20 cellular contexts compared by ENCODE assay signal in the genomic region with DNA sequence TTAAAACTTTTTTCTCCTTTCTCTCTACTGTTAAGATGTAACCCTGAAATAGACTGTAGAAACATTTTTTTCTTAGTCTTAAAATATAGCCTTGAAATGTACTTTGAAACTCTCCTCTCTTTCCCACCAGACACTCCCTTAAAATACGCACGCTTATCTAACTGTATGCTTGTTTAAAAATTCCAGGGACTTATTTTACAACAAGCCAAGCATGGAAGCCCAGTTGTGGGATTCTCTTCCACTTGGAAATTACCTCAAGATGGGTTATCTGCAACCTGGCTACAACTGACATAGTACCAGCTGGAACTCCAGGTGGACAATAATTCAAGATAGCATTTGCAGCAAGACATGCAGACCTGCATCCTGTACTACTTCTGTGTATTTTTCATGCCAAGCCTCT. TPM values are rescaled to one million over a fixed set of nuclear protein-coding genes. Genes with fewer than 3 reads are reported as not detected.
DNase-seq lines count a peak whose midpoint lies in the region; ATAC-seq, FAIRE-seq and TF ChIP-seq lines count a peak whose summit lies in the region.
"Had no signal": no experiment of that assay in that cellular context is flagged by ENCODE, and none has a peak within 500 bp of the region (broad histone marks: within the 10 kb centered on the region; RNA-seq: fewer than 3 reads in every experiment).

No MANE protein-coding gene starts in this region.

- POLR2A ChIA-PET in Caco-2 (lab: Charles Lee) (interaction anchor here (0.7 kb wide), 1 partner anchor 12 kb away, joined by 3 read pairs; no protein-coding TSS in a partner anchor), K562 (lab: Yijun Ruan, JAX) (no interaction called here)

- H3K4me1 ChIP-seq in Caco-2 (peaks cover 43% of the 10 kb centered on the region), K562 (replicated peaks in 1 of 2; ENCODE audit: control insufficient read depth in 2 of 2, insufficient read depth in 2 of 2, low read length in 2 of 2) (peaks cover 4 to 10% of the 10 kb centered on the region in 2 experiments; a peak in 3 of 5 replicates), hepatocyte (ENCODE audit: insufficient read depth) (peaks cover 7% of the 10 kb centered on the region), small intestine (ENCODE audit: control insufficient read depth in 2 of 2, insufficient read depth in 1 of 2, low read depth in 1 of 2, low read length in 1 of 2) (peaks cover 0 to 6% of the 10 kb centered on the region in 2 donors), right cardiac atrium (ENCODE audit: control insufficient read depth, insufficient read depth, low read length) (no peaks in the 10 kb centered on the region)
- H3K4me1 ChIP-seq: A549 had no signal

- BruUV-seq in Caco-2 (replicated peaks; lab: Mats Ljungman, UMichigan) (no TSS peak), K562 (replicated peaks; lab: Mats Ljungman, UMichigan) (no TSS peak)

- H3K36me3 ChIP-seq in Caco-2 (ENCODE audit: control insufficient read depth, insufficient read depth, low read length) (no peaks in the 10 kb centered on the region; the same call in 1 of the 2 replicates), K562 (ENCODE audit: control insufficient read depth, insufficient read depth, low read length) (no peaks in the 10 kb centered on the region), hepatocyte (replicated peaks; ENCODE audit: insufficient read depth, low read depth) (no peaks in the 10 kb centered on the region), small intestine (ENCODE audit: control insufficient read depth in 2 of 2, insufficient read depth in 2 of 2, low read length in 2 of 2) (no peaks in the 10 kb centered on the region)

- ATAC-seq in K562 (peak; percentile 45), right cardiac atrium (no peak), HG03139 (IDR thresholded peaks at IDR 0.05; ENCODE audit: unreplicated experiment) (no peak)
- ATAC-seq: A549, GM23338, HCT116 had no signal

- H3K4me2 ChIP-seq in K562 (ENCODE audit: insufficient read depth, low read length), result no peak overlapping the region
- peak overlapping the region; percentile 60 for H3K4me2 ChIP-seq in hepatocyte
- H3K4me2 ChIP-seq: A549, GM23338 had no signal

- H3K4me3 Mint-ChIP-seq in Caco-2 (ENCODE audit: unreplicated experiment), result peak overlapping the region; percentile 47
- H3K4me3 Mint-ChIP-seq: CD4-positive, alpha-beta T cell; GM23338; HFFc6 had no signal

- peak overlapping the region; percentile 83 for H3K27ac Mint-ChIP-seq in Caco-2 (ENCODE audit: unreplicated experiment)
- H3K27ac Mint-ChIP-seq: CD4-positive, alpha-beta T cell; GM23338; HFFc6 had no signal

- no peaks in the 10 kb centered on the region for H3K27me3 Mint-ChIP-seq in Caco-2 (ENCODE audit: insufficient read depth, unreplicated experiment)
- H3K27me3 Mint-ChIP-seq: CD4-positive, alpha-beta T cell had no signal

- H3K4me1 Mint-ChIP-seq in Caco-2 (ENCODE audit: low read depth, unreplicated experiment), result peaks cover 45% of the 10 kb centered on the region

- TF ChIP-seq POLR2A in K562 (conservative IDR thresholded peaks at IDR 0.05), result no peak

- no peak for TF ChIP-seq CTCF in Caco-2 (IDR thresholded peaks at IDR 0.05; ENCODE audit: insufficient read depth in 1 of 2, low read depth in 1 of 2, low read length in 1 of 2, severe bottlenecking in 1 of 2, unreplicated experiment in 1 of 2)
- no peak for TF ChIP-seq CTCF in K562 (IDR thresholded peaks at IDR 0.05 in 2 of 3, conservative IDR thresholded peaks at IDR 0.05 in 1 of 3; ENCODE audit: insufficient read depth in 2 of 3, low read depth in 1 of 3, low read length in 3 of 3)
- no peak for TF ChIP-seq CTCF in hepatocyte (IDR thresholded peaks at IDR 0.05; ENCODE audit: poor library complexity)

- no peaks in the 10 kb centered on the region for H3K9me1 ChIP-seq in K562 (ENCODE audit: control insufficient read depth, insufficient read depth, low read length)

- in situ Hi-C loops in K562 (cut with MboI), result no loop called here

- no peak overlapping the region for H3K9ac ChIP-seq in K562 (ENCODE audit: insufficient read depth in 1 of 2, low read depth in 2 of 2, low read length in 2 of 2)

- TF ChIP-seq EP300 in K562 (IDR thresholded peaks at IDR 0.05; ENCODE audit: low read length), result no peak

- H3K36me3 Mint-ChIP-seq in Caco-2 (ENCODE audit: insufficient read depth, unreplicated experiment), result peaks cover 6% of the 10 kb centered on the region

- no peaks in the 10 kb centered on the region for H3K27me3 ChIP-seq in Caco-2 (replicated peaks; ENCODE audit: control insufficient read depth, insufficient read depth, low read length)
- H3K27me3 ChIP-seq in K562 (ENCODE audit: control insufficient read depth in 2 of 2, insufficient read depth in 2 of 2, low read length in 2 of 2), result no peaks in the 10 kb centered on the region
- no peaks in the 10 kb centered on the region for H3K27me3 ChIP-seq in hepatocyte
- peaks cover 0 to 2% of the 10 kb centered on the region in 2 donors for H3K27me3 ChIP-seq in small intestine (ENCODE audit: control insufficient read depth in 2 of 2, insufficient read depth in 2 of 2, low read length in 2 of 2)
- H3K27me3 ChIP-seq in right cardiac atrium (ENCODE audit: control insufficient read depth, insufficient read depth), result no peaks in the 10 kb centered on the region

- no peak for TF ChIP-seq RAD21 in K562 (CRISPR knock-in tag; conservative IDR thresholded peaks at IDR 0.05 in 1 of 2, IDR thresholded peaks at IDR 0.05 in 1 of 2)

- no peak for FAIRE-seq in K562 (lab: Jason Lieb, UNC)
- FAIRE-seq in small intestine (lab: Jason Lieb, UNC), result no peak
- FAIRE-seq: A549 had no signal

- peaks cover 25% of the 10 kb centered on the region for H3K9me3 Mint-ChIP-seq in Caco-2 (ENCODE audit: unreplicated experiment)
- H3K9me3 Mint-ChIP-seq: CD4-positive, alpha-beta T cell; HFFc6 had no signal

- no peaks in the 10 kb centered on the region for H3K9me2 ChIP-seq in hepatocyte (replicated peaks; ENCODE audit: insufficient read depth)

- H3K27ac ChIP-seq in K562 (ENCODE audit: extremely low read depth, low read depth, low read length) (no peak overlapping the region), hepatocyte (peak overlapping the region; percentile 80), small intestine (ENCODE audit: low read depth in 1 of 2, low read length in 1 of 2) (no peak overlapping the region), right cardiac atrium (ENCODE audit: low read length) (no peak overlapping the region)
- H3K27ac ChIP-seq: 22Rv1, A549, C4-2B had no signal

- CTCF ChIA-PET in Caco-2 (lab: Charles Lee) (no interaction called here), K562 (lab: Yijun Ruan, JAX; ENCODE audit: low intra/inter-chr PET ratio) (no interaction called here)

- DNase-seq in Caco-2 (peak; percentile 24 to 59), K562 (ENCODE audit: extremely low read depth in 1 of 4, low spot score in 3 of 4) (no peak), hepatocyte (ENCODE audit: low spot score) (peak; percentile 33), small intestine (peak; percentile 24), right cardiac atrium (no peak), HuH-7.5 (ENCODE audit: low spot score) (no peak), GOT3 (lab: John Stamatoyannopoulos, UW) (no peak)
- DNase-seq: AML-193; Calu3; CD4-positive, alpha-beta T cell; DMS79 treated with DMSO at 0.1 percent for 48 hours; GF-D8; H7; HFFc6 had no signal

- H3K9me3 ChIP-seq in Caco-2 (peaks cover 4% of the 10 kb centered on the region), K562 (replicated peaks; ENCODE audit: control insufficient read depth, insufficient read depth, low read depth, low read length) (no peaks in the 10 kb centered on the region), hepatocyte (ENCODE audit: low read depth) (no peaks in the 10 kb centered on the region), small intestine (ENCODE audit: control insufficient read depth, low read depth) (no peaks in the 10 kb centered on the region), right cardiac atrium (ENCODE audit: control insufficient read depth, low read length) (no peaks in the 10 kb centered on the region)
- H3K9me3 ChIP-seq: A549 had no signal

- intact Hi-C loops in Caco-2 (cut with micrococcal nuclease; ENCODE audit: unreplicated experiment) (loop anchor here (1.0 kb wide), 1 partner anchor 12 kb away; a partner anchor contains a TSS), K562 (cut with micrococcal nuclease) (no loop called here), right cardiac atrium (cut with DNase I) (no loop called here)

- H2AFZ ChIP-seq in K562 (ENCODE audit: low read depth, low read length), result peak overlapping the region; percentile 37
- peak overlapping the region; percentile 2 for H2AFZ ChIP-seq in hepatocyte
- H2AFZ ChIP-seq: GM23338 had no signal

- H3K79me2 ChIP-seq in K562 (ENCODE audit: control insufficient read depth, insufficient read depth, low read length), result no peaks in the 10 kb centered on the region
- no peaks in the 10 kb centered on the region for H3K79me2 ChIP-seq in hepatocyte

- H4K20me1 ChIP-seq in K562 (replicated peaks; ENCODE audit: control insufficient read depth, insufficient read depth, low read length) (no peaks in the 10 kb centered on the region), hepatocyte (ENCODE audit: insufficient read depth, poor library complexity, severe bottlenecking) (no peaks in the 10 kb centered on the region)

- no peak overlapping the region for H3K4me3 ChIP-seq in Caco-2 (ENCODE audit: low read depth, low read length)
- no peak overlapping the region for H3K4me3 ChIP-seq in K562
- no peak overlapping the region for H3K4me3 ChIP-seq in hepatocyte
- no peak overlapping the region for H3K4me3 ChIP-seq in small intestine (ENCODE audit: low read depth in 1 of 2, low read length in 2 of 2)
- H3K4me3 ChIP-seq in right cardiac atrium (ENCODE audit: low read length), result no peak overlapping the region
- H3K4me3 ChIP-seq: A549, GM23338 had no signal

- WGBS in K562 (ENCODE audit: insufficient coverage, low coverage, missing lambda C conversion rate), result 39% methylated on average over 2 of the region's 2 CpGs
- 47% methylated on average over 2 of the region's 2 CpGs for WGBS in hepatocyte (ENCODE audit: low lambda C conversion rate, missing lambda C conversion rate)
- WGBS in small intestine, 3 donors, result 24 to 58% (median 55%) methylated on average over 2 of the region's 2 CpGs
- 68% methylated on average over 2 of the region's 2 CpGs for WGBS in right cardiac atrium

RNA-seq across cellular contexts. Expression of a gene that starts 12.1 kb away (rescaled TPM):
- total RNA-seq in Caco-2 (2022) (194 and 227 TPM in 2 replicates), K562 (2014; rRNA removed) (73.9 and 74.3 TPM in 2 replicates), K562 (2014; rRNA removed; fragmentation: Illumina TruSeq; extraction: Trizol) (112 and 130 TPM in 2 replicates), K562 (2015; rRNA removed; fragmentation: Illumina TruSeq; extraction: Trizol) (128 and 140 TPM in 2 replicates), K562 (2021) (88.9 and 103 TPM in 2 replicates), hepatocyte (46.6 and 57.0 TPM in 2 replicates), right cardiac atrium (10 to 100 TPM; 30.6 to 49.9 (median 43.4) TPM)
- total RNA-seq in K562 (2011; cell fraction: chromatin; rRNA removed; ENCODE audit: low replicate concordance), result 41.8 and 98.6 TPM in 2 replicates
- total RNA-seq in K562 (2011; cell fraction: nucleolus; rRNA removed), result 39.0 and 41.5 TPM in 2 replicates
- total RNA-seq in K562 (2011; cell fraction: nucleoplasm; rRNA removed), result 57.0 and 107 TPM in 2 replicates
- polyA plus RNA-seq in K562 (2011; rRNA removed) (46.3 and 72.2 TPM in 2 replicates), K562 (2014; fragmentation: Illumina TruSeq; extraction: Trizol) (98.9 and 130 TPM in 2 replicates), K562 (2014; fragmentation: Nextera tagmentation; extraction: Ambion mirVana) (100 to 1,000 TPM; 112 to 148 TPM), K562 (2014; rRNA removed) (68.7 and 79.0 TPM in 2 replicates), hepatocyte (30.6 and 35.9 TPM in 2 replicates), small intestine (10 to 100 TPM; 10.5 to 15.4 (median 11.9) TPM), right cardiac atrium (30.9 TPM)
- 23.7 and 43.6 TPM in 2 replicates for polyA plus RNA-seq in K562 (2011; cell fraction: cytosol; rRNA removed)
- 38.6 and 47.6 TPM in 2 replicates for polyA plus RNA-seq in K562 (2011; cell fraction: nucleus; rRNA removed)
- polyA plus RNA-seq in K562 (2012), result 45.0 and 118 TPM in 2 replicates
- polyA minus RNA-seq in K562 (2011; rRNA and poly(A)+ RNA removed), result 88.3 and 118 TPM in 2 replicates
- 44.4 and 52.3 TPM in 2 replicates for polyA minus RNA-seq in K562 (2011; cell fraction: cytosol; rRNA and poly(A)+ RNA removed)
- 84.6 and 127 TPM in 2 replicates for polyA minus RNA-seq in K562 (2011; cell fraction: nucleus; rRNA and poly(A)+ RNA removed)

Comparison
In these comparisons a context has a peak if more than half of its experiments do, and no peak if none do; other contexts are left out.
1. DNase-seq: peak in Caco-2 (2 of 2), hepatocyte (single experiment) and small intestine (single experiment); none in K562 (0 of 4), right cardiac atrium (0 of 3), HuH-7.5 (single experiment) and GOT3 (single experiment).